22 cellular contexts compared by ENCODE assay signal in the genomic region with DNA sequence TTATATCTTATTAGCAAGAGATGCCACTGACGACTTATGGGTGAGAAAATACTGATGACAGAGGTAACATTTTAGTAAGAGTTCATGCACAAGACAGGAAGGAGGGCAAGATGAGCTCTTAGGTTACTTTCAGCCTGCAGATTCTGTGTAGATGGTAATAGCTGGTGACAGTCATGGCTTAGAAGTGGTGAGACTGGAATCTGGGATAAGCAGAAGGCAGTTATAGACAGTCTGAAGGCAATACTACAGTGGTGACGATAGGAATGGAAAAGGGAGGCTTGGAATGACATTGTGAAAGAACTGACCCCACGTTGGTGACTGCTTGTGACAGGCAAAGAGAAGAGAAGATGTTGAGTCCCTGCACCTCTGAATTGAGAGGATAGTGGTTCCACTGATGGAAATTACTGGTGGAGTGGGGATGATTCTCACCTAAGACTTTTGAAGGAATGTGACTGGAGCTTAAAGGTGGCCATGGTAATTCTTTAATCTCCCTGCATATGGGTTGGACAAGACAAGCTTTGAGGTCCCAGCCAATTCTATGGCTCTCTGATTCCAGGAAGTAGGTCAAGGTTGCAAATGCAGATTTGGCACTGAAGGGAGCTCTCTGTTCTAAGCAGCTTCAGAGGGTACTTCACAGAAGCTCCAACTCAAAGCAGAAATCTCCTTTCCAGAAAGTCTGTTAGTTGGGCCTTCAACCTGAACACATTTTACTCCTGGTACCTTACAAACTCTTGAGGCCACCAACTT.
"Had no signal": no experiment of that assay in that cellular context is flagged by ENCODE, and none has a peak within 500 bp of the region (broad histone marks: within the 10 kb centered on the region; RNA-seq: fewer than 3 reads in every experiment).

No MANE protein-coding gene starts in this region.

- DNase-seq: cortex of kidney; dorsolateral prefrontal cortex; effector CD8-positive, alpha-beta T cell; foreskin melanocyte; heart left ventricle; hippocampal formation; left colon; left ventricle myocardium superior; mesenchymal stem cell; midbrain; naive B cell; nephron progenitor cell; posterior cingulate gyrus; sigmoid colon; small intestine; stimulated activated CD4-positive, alpha-beta T cell treated with anti-CD3 and anti-CD28 coated beads, Interleukin-12 subunit alpha, Interleukin-12 subunit beta, amount 100 ng/mL, for 4 hours; stimulated activated CD4-positive, alpha-beta T cell treated with anti-CD3 and anti-CD28 coated beads, Interleukin-2, amount 100 ng/mL, for 48 hours; stimulated activated naive CD4-positive, alpha-beta T cell treated with Interleukin-2 at 50 U/mL for 16 hours; thyroid gland; upper lobe of left lung had no signal

- FAIRE-seq: small intestine had no signal

- H3K9me3 ChIP-seq: heart left ventricle, neutrophil, sigmoid colon, thyroid gland, upper lobe of left lung had no signal

- ATAC-seq: heart left ventricle, left colon, left ventricle myocardium superior had no signal

- H3K36me3 ChIP-seq: heart left ventricle, neutrophil, sigmoid colon, thyroid gland, upper lobe of left lung had no signal

- H3K27me3 ChIP-seq: dorsolateral prefrontal cortex, heart left ventricle, neutrophil, sigmoid colon, thyroid gland, upper lobe of left lung had no signal

- H3K27ac ChIP-seq: dorsolateral prefrontal cortex, heart left ventricle, neutrophil, sigmoid colon, thyroid gland, upper lobe of left lung had no signal

- H3K4me3 ChIP-seq: dorsolateral prefrontal cortex, heart left ventricle, lung, sigmoid colon, thyroid gland, upper lobe of left lung had no signal

- H3K4me1 ChIP-seq: thyroid gland had no signal
